ENCODE assay signal across 8 cellular contexts in genomic region chr1:231612393-231613089, GRCh38. TPM values are rescaled to one million over a fixed set of nuclear protein-coding genes. Genes with fewer than 3 reads are reported as not detected.
A peak's percentile ranks its signal among the peaks of the same experiment; 100 is the strongest.
DNase-seq lines count a peak whose midpoint lies in the region; ATAC-seq, FAIRE-seq and TF ChIP-seq lines count a peak whose summit lies in the region.

No MANE protein-coding gene starts in this region.

- peak in 6 of 7 experiments; percentile 32 to 75 (median 52) for DNase-seq in CD8-positive, alpha-beta T cell
- peak; percentile 77 for DNase-seq in activated CD8-positive, alpha-beta T cell treated with anti-CD3 and anti-CD28 coated beads for 36 hours
- DNase-seq in stimulated activated CD4-positive, alpha-beta T cell treated with anti-CD3 and anti-CD28 coated beads, Interleukin-4, amount 100 ng/mL, for 1 hour = peak; percentile 23
- no peak for DNase-seq in HK-2 (ENCODE audit: unreplicated experiment)
- no peak for DNase-seq in H54 (ENCODE audit: insufficient read length, low spot score)
- DNase-seq in effector CD8-positive, alpha-beta T cell (lab: John Stamatoyannopoulos, UW) = no peak

- intact Hi-C loops in CD8-positive, alpha-beta T cell (cut with DNase I, micrococcal nuclease) = loop anchor here (2.0 to 5.0 kb wide), 2 partner anchors 14 to 85 kb away; partner anchors contain the start of genes DISC1 (in 1 of the 2) and TSNAX (in 1 of the 2)
- intact Hi-C loops in activated CD8-positive, alpha-beta T cell treated with anti-CD3 and anti-CD28 coated beads for 36 hours (cut with micrococcal nuclease) = no loop called here

- peak overlapping the region; percentile 47 for H3K4me3 ChIP-seq in CD8-positive, alpha-beta T cell (ENCODE audit: low read depth, low read length)

- H3K4me3 Mint-ChIP-seq in CD8-positive, alpha-beta T cell = peak overlapping the region; percentile 73
- peak overlapping the region; percentile 63 for H3K4me3 Mint-ChIP-seq in activated CD8-positive, alpha-beta T cell treated with anti-CD3 and anti-CD28 coated beads for 36 hours

- CTCF ChIA-PET in CD8-positive, alpha-beta T cell (lab: Charles Lee) = interaction anchor here (2.0 kb wide), 1 partner anchor 10 kb away, joined by 5 read pairs; no protein-coding TSS in a partner anchor
- CTCF ChIA-PET in activated CD8-positive, alpha-beta T cell treated with anti-CD3 and anti-CD28 coated beads for 36 hours (lab: Charles Lee) = no interaction called here

- ATAC-seq in CD8-positive, alpha-beta T cell = peak; percentile 91
- ATAC-seq in GM21367 (IDR thresholded peaks at IDR 0.05; ENCODE audit: unreplicated experiment) (peak; percentile 98), HG03558 (IDR thresholded peaks at IDR 0.05; ENCODE audit: extremely low read depth, unreplicated experiment) (peak; percentile 97)
- peak; percentile 80 for ATAC-seq in activated CD8-positive, alpha-beta T cell treated with anti-CD3 and anti-CD28 coated beads for 36 hours

- no peak for FAIRE-seq in H54 (lab: Jason Lieb, UNC)

- H3K36me3 ChIP-seq in CD8-positive, alpha-beta T cell (ENCODE audit: insufficient read depth, low read length) = no peaks in the 10 kb centered on the region

- H3K4me1 Mint-ChIP-seq in CD8-positive, alpha-beta T cell (ENCODE audit: low read depth) = peaks cover 60% of the 10 kb centered on the region
- H3K4me1 Mint-ChIP-seq in activated CD8-positive, alpha-beta T cell treated with anti-CD3 and anti-CD28 coated beads for 36 hours (ENCODE audit: low read depth) = peaks cover 44% of the 10 kb centered on the region

- H3K27me3 ChIP-seq in CD8-positive, alpha-beta T cell (ENCODE audit: insufficient read depth, low read length) = no peaks in the 10 kb centered on the region

- no peaks in the 10 kb centered on the region for H3K27me3 Mint-ChIP-seq in CD8-positive, alpha-beta T cell (ENCODE audit: low read depth)
- no peaks in the 10 kb centered on the region for H3K27me3 Mint-ChIP-seq in activated CD8-positive, alpha-beta T cell treated with anti-CD3 and anti-CD28 coated beads for 36 hours

- H3K27ac ChIP-seq in CD8-positive, alpha-beta T cell (ENCODE audit: low read depth, low read length) = peak overlapping the region; percentile 41

- no peaks in the 10 kb centered on the region for H3K9me3 ChIP-seq in CD8-positive, alpha-beta T cell (ENCODE audit: low read length)

- POLR2A ChIA-PET in CD8-positive, alpha-beta T cell (lab: Charles Lee) = interaction anchor here (1.0 to 2.2 kb wide), 4 partner anchors 11 to 275 kb away, joined by 4 to 12 read pairs (median 7); partner anchors contain the start of genes DISC1, EXOC8 and SPRTN
- POLR2A ChIA-PET in activated CD8-positive, alpha-beta T cell treated with anti-CD3 and anti-CD28 coated beads for 36 hours (lab: Charles Lee) = interaction anchor here (1.0 to 1.6 kb wide), 3 partner anchors 14 to 263 kb away, joined by 3 read pairs; partner anchors contain the start of gene DISC1

- TF ChIP-seq POLR2A in H54 (IDR thresholded peaks at IDR 0.05; ENCODE audit: low read depth, low read length) = no peak

- no peaks in the 10 kb centered on the region for H3K36me3 Mint-ChIP-seq in CD8-positive, alpha-beta T cell
- peaks cover 13% of the 10 kb centered on the region for H3K36me3 Mint-ChIP-seq in activated CD8-positive, alpha-beta T cell treated with anti-CD3 and anti-CD28 coated beads for 36 hours (ENCODE audit: low read depth)

- TF ChIP-seq CTCF in CD8-positive, alpha-beta T cell (IDR thresholded peaks at IDR 0.05) = no peak
- no peak for TF ChIP-seq CTCF in activated CD8-positive, alpha-beta T cell treated with anti-CD3 and anti-CD28 coated beads for 36 hours (IDR thresholded peaks at IDR 0.05)

- peaks cover 51% of the 10 kb centered on the region for H3K4me1 ChIP-seq in CD8-positive, alpha-beta T cell (ENCODE audit: insufficient read depth, low read length)

- peak overlapping the region; percentile 85 for H3K27ac Mint-ChIP-seq in CD8-positive, alpha-beta T cell
- H3K27ac Mint-ChIP-seq in activated CD8-positive, alpha-beta T cell treated with anti-CD3 and anti-CD28 coated beads for 36 hours = peak overlapping the region; percentile 89

- peaks cover 13% of the 10 kb centered on the region for H3K9me3 Mint-ChIP-seq in CD8-positive, alpha-beta T cell
- H3K9me3 Mint-ChIP-seq in activated CD8-positive, alpha-beta T cell treated with anti-CD3 and anti-CD28 coated beads for 36 hours = peaks cover 13% of the 10 kb centered on the region

RNA-seq across cellular contexts. Expression of gene DISC1, which starts 14.0 kb away (rescaled TPM):
- 10 to 100 TPM in 1 of 2 experiments, 1 to 10 TPM in 1; 9.6 to 10.1 TPM for total RNA-seq in CD8-positive, alpha-beta T cell
- 1 to 10 TPM; 3.5 to 5.0 TPM for total RNA-seq in activated CD8-positive, alpha-beta T cell treated with anti-CD3 and anti-CD28 coated beads for 36 hours

Comparison
In these comparisons a context has a peak if more than half of its experiments do, and no peak if none do; other contexts are left out.
1. DNase-seq: peak in CD8-positive, alpha-beta T cell (6 of 7), activated CD8-positive, alpha-beta T cell treated with anti-CD3 and anti-CD28 coated beads for 36 hours (single experiment) and stimulated activated CD4-positive, alpha-beta T cell treated with anti-CD3 and anti-CD28 coated beads, Interleukin-4, amount 100 ng/mL, for 1 hour (single experiment); none in HK-2 (single experiment), H54 (single experiment) and effector CD8-positive, alpha-beta T cell (single experiment).
2. Peak in every context shown above with its lines, with median percentiles within 50 percentile points of each other: ATAC-seq.